8 cellular contexts compared by ENCODE assay signal in the genomic region with DNA sequence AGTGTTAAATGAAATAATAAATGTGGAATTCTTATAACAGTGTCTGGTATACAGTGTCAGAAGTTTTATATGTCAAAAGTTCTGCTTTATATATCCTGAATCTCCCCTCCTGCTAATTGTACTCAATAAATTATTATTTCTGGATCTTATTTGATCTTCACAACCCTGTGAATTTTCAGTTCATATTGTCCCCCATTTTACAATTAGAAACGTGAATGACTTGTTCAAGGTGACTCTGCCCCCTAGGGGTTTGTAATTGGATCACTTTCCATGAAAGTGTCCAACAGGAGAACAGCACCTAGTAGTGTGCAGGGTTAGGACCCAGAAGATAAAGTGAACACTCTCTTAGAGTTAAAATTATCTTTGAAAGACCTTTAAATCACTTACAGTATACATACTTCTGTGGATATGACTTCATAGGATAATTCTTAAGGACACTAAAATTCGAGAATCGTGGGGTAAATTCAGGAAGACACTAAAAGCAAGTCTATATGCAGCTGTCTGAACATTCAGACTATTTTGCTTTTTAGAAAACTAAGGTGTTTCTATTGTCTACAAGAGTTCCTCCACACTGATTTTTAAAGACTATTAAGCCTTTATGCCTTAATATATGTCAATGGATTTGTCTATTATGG. TPM values are rescaled to one million over a fixed set of nuclear protein-coding genes. Genes with fewer than 3 reads are reported as not detected.
DNase-seq lines count a peak whose midpoint lies in the region; ATAC-seq and TF ChIP-seq lines count a peak whose summit lies in the region.

No MANE protein-coding gene starts in this region.

- 56 to 83% methylated on average over 1 to 3 of the region's 3 CpGs for WGBS in transverse colon (ENCODE audit: low coverage in 1 of 2), 2 donors
- 61 to 63% methylated on average over 3 of the region's 3 CpGs for WGBS in esophagus squamous epithelium, 2 donors

- no peak for TF ChIP-seq POLR2A in erythroblast (IDR thresholded peaks at IDR 0.05; ENCODE audit: low read length)
- no peak for TF ChIP-seq POLR2A in transverse colon (IDR thresholded peaks at IDR 0.05)
- TF ChIP-seq POLR2A in esophagus squamous epithelium (IDR thresholded peaks at IDR 0.05): no peak

- no peak for TF ChIP-seq EP300 in transverse colon (IDR thresholded peaks at IDR 0.05; ENCODE audit: low read depth)

- peaks cover 40% of the 10 kb centered on the region for H3K4me1 ChIP-seq in left ventricle myocardium inferior
- H3K4me1 ChIP-seq in transverse colon: peaks cover 0 to 29% (median 4%) of the 10 kb centered on the region in 4 donors
- peaks cover 0 to 25% (median 7%) of the 10 kb centered on the region in 3 donors for H3K4me1 ChIP-seq in esophagus squamous epithelium

- in situ Hi-C loops in transverse colon (cut with MboI; ENCODE audit: low pct_ligation_motif_present in 1 of 4, low pct_unique_long_range_greater_than_20kb in 1 of 4, low sequenced_read_pairs in 3 of 4): no loop called here

- H3K27me3 ChIP-seq in left ventricle myocardium inferior (ENCODE audit: low read depth): no peaks in the 10 kb centered on the region
- H3K27me3 ChIP-seq in transverse colon: no peaks in the 10 kb centered on the region
- H3K27me3 ChIP-seq in esophagus squamous epithelium: no peaks in the 10 kb centered on the region

- no peak for ATAC-seq in Right ventricle myocardium inferior
- no peak for ATAC-seq in HG03095 (IDR thresholded peaks at IDR 0.05; ENCODE audit: unreplicated experiment)

- intact Hi-C loops in left ventricle myocardium inferior (cut with micrococcal nuclease) (no loop called here), Right ventricle myocardium inferior (cut with DNase I) (no loop called here), transverse colon (cut with DNase I; ENCODE audit: low total_unique reads) (no loop called here), esophagus squamous epithelium (cut with DNase I) (no loop called here)

- no peaks in the 10 kb centered on the region for H3K9me3 ChIP-seq in left ventricle myocardium inferior (replicated peaks)
- no peaks in the 10 kb centered on the region for H3K9me3 ChIP-seq in transverse colon
- H3K9me3 ChIP-seq in esophagus squamous epithelium: no peaks in the 10 kb centered on the region

- no peak for DNase-seq in left ventricle myocardium inferior
- no peak for DNase-seq in Right ventricle myocardium inferior (ENCODE audit: missing footprints)
- peak; percentile 12 for DNase-seq in NCI-H82 treated with DMSO at 0.1 percent for 48 hours (lab: John Stamatoyannopoulos, UW; ENCODE audit: unreplicated experiment)
- peak; percentile 58 to 63 for DNase-seq in erythroblast (lab: John Stamatoyannopoulos, UW)
- no peak for DNase-seq in transverse colon
- DNase-seq in esophagus squamous epithelium (lab: John Stamatoyannopoulos, UW): no peak
- no peak for DNase-seq in AG20443 (ENCODE audit: low spot score)

- H3K36me3 ChIP-seq in left ventricle myocardium inferior: no peaks in the 10 kb centered on the region
- no peaks in the 10 kb centered on the region for H3K36me3 ChIP-seq in transverse colon
- H3K36me3 ChIP-seq in esophagus squamous epithelium: no peaks in the 10 kb centered on the region

- H3K27ac ChIP-seq in left ventricle myocardium inferior (replicated peaks) (peak overlapping the region; percentile 58), transverse colon (peak overlapping the region; percentile 68 to 89 (median 79)), esophagus squamous epithelium (no peak overlapping the region)

- no peak overlapping the region for H3K4me3 ChIP-seq in left ventricle myocardium inferior
- no peak overlapping the region for H3K4me3 ChIP-seq in transverse colon
- H3K4me3 ChIP-seq in esophagus squamous epithelium: no peak overlapping the region

- TF ChIP-seq CTCF in left ventricle myocardium inferior (IDR thresholded peaks at IDR 0.05; ENCODE audit: borderline replicate concordance) (peak; percentile 49), transverse colon (IDR thresholded peaks at IDR 0.05) (peak; percentile 36 to 43 (median 40)), esophagus squamous epithelium (IDR thresholded peaks at IDR 0.05) (peak in 3 of 6 experiments; percentile 18 to 39 (median 26))

RNA-seq across cellular contexts. Expression of a gene that starts 4.5 kb away (rescaled TPM):
- total RNA-seq in left ventricle myocardium inferior (26.9 TPM), Right ventricle myocardium inferior (34.4 TPM), transverse colon (10 to 100 TPM; 33.3 to 54.1 (median 42.2) TPM), esophagus squamous epithelium (10 to 100 TPM in 2 of 4 donors, 1 to 10 TPM in 2; 1.5 to 88.1 (median 15.9) TPM)

Comparison
In these comparisons a context has a peak if more than half of its experiments do, and no peak if none do; other contexts are left out.
1. DNase-seq: peak in NCI-H82 treated with DMSO at 0.1 percent for 48 hours (single experiment) and erythroblast (2 of 2); none in left ventricle myocardium inferior (single experiment), Right ventricle myocardium inferior (single experiment), transverse colon (single experiment), esophagus squamous epithelium (single experiment) and AG20443 (single experiment).
2. H3K27ac ChIP-seq: peak in left ventricle myocardium inferior (single experiment) and transverse colon (4 of 4); none in esophagus squamous epithelium (0 of 4).